20 cellular contexts compared by ENCODE assay signal in genomic region chr17:8143581-8144400, GRCh38. TPM values are rescaled to one million over a fixed set of nuclear protein-coding genes. Genes with fewer than 3 reads are reported as not detected.
DNase-seq lines count a peak whose midpoint lies in the region; ATAC-seq and TF ChIP-seq lines count a peak whose summit lies in the region.
"Had no signal": no experiment of that assay in that cellular context is flagged by ENCODE, and none has a peak within 500 bp of the region (broad histone marks: within the 10 kb centered on the region; RNA-seq: fewer than 3 reads in every experiment).

No MANE protein-coding gene starts in this region.

- DNase-seq in right atrium auricular region (ENCODE audit: low spot score) (no peak), left ventricle myocardium superior (no peak), coronary artery (ENCODE audit: low spot score) (no peak), type B pancreatic cell (ENCODE audit: extremely low spot score, unreplicated experiment) (peak; percentile 64), globus pallidus (ENCODE audit: low spot score) (no peak)
- peak in 6 of 10 donors; percentile 14 to 55 (median 27) for DNase-seq in naive thymus-derived CD8-positive, alpha-beta T cell
- DNase-seq: activated CD4-positive, alpha-beta T cell treated with anti-CD3 and anti-CD28 coated beads for 48 hours; activated naive CD4-positive, alpha-beta T cell treated with anti-CD3 and anti-CD28 coated beads for 36 hours; cortex of kidney; DND-41; GM23248; MM.1S; NCI-H2029; SW 1271 had no signal

- ATAC-seq in left ventricle myocardium superior (no peak), HG02588 (IDR thresholded peaks at IDR 0.05; ENCODE audit: unreplicated experiment) (no peak), HG03469 (IDR thresholded peaks at IDR 0.05; ENCODE audit: unreplicated experiment) (no peak)
- peak in 1 of 2 donors; percentile 2 for ATAC-seq in naive thymus-derived CD8-positive, alpha-beta T cell

- H3K9me3 ChIP-seq in right atrium auricular region: no peaks in the 10 kb centered on the region

- no peak for TF ChIP-seq CTCF in right atrium auricular region (IDR thresholded peaks at IDR 0.05)
- TF ChIP-seq CTCF in coronary artery (IDR thresholded peaks at IDR 0.05): no peak
- no peak for TF ChIP-seq CTCF in type B pancreatic cell (conservative IDR thresholded peaks at IDR 0.05)

- no peaks in the 10 kb centered on the region for H3K9me3 Mint-ChIP-seq in naive thymus-derived CD8-positive, alpha-beta T cell
- H3K9me3 Mint-ChIP-seq in type B pancreatic cell: no peaks in the 10 kb centered on the region
- H3K9me3 Mint-ChIP-seq: activated naive CD4-positive, alpha-beta T cell treated with anti-CD3 and anti-CD28 coated beads for 36 hours had no signal

- H3K4me3 ChIP-seq in right atrium auricular region (no peak overlapping the region), coronary artery (no peak overlapping the region)
- H3K4me3 ChIP-seq: GM23248 had no signal

- intact Hi-C loops in left ventricle myocardium superior (cut with micrococcal nuclease): no loop called here

- peaks cover 0 to 85% (median 34%) of the 10 kb centered on the region in 3 donors for H3K36me3 Mint-ChIP-seq in naive thymus-derived CD8-positive, alpha-beta T cell
- H3K36me3 Mint-ChIP-seq in type B pancreatic cell: no peaks in the 10 kb centered on the region

- H3K27ac ChIP-seq in right atrium auricular region (peak overlapping the region; percentile 12 to 40), coronary artery (peak overlapping the region; percentile 41 to 96)
- H3K27ac ChIP-seq: GM23248 had no signal

- H3K36me3 ChIP-seq in right atrium auricular region: peaks cover 96% of the 10 kb centered on the region

- H3K27me3 ChIP-seq in right atrium auricular region: no peaks in the 10 kb centered on the region

- H3K4me3 Mint-ChIP-seq in naive thymus-derived CD8-positive, alpha-beta T cell: peak overlapping the region in 4 of 10 donors; percentile 9 to 77 (median 48)
- H3K4me3 Mint-ChIP-seq in type B pancreatic cell: no peak overlapping the region
- H3K4me3 Mint-ChIP-seq: activated naive CD4-positive, alpha-beta T cell treated with anti-CD3 and anti-CD28 coated beads for 36 hours had no signal

- peaks cover 0 to 3% (median 0%) of the 10 kb centered on the region in 5 donors for H3K27me3 Mint-ChIP-seq in naive thymus-derived CD8-positive, alpha-beta T cell
- H3K27me3 Mint-ChIP-seq in type B pancreatic cell: no peaks in the 10 kb centered on the region

- peaks cover 0 to 37% (median 19%) of the 10 kb centered on the region in 4 donors for H3K4me1 Mint-ChIP-seq in naive thymus-derived CD8-positive, alpha-beta T cell
- no peaks in the 10 kb centered on the region for H3K4me1 Mint-ChIP-seq in type B pancreatic cell (ENCODE audit: unreplicated experiment)

- POLR2A ChIA-PET in naive thymus-derived CD8-positive, alpha-beta T cell (lab: Charles Lee): interaction anchor here (1.1 to 41.9 kb wide), 6 partner anchors 9 to 38 kb away, joined by 4 to 1171 read pairs (median 5); partner anchors contain the start of genes BORCS6, HES7, PER1 and TMEM107

- peaks cover 0 to 56% of the 10 kb centered on the region in 2 donors for H3K4me1 ChIP-seq in right atrium auricular region

- peak overlapping the region in 5 of 10 donors; percentile 12 to 92 (median 40) for H3K27ac Mint-ChIP-seq in naive thymus-derived CD8-positive, alpha-beta T cell
- no peak overlapping the region for H3K27ac Mint-ChIP-seq in type B pancreatic cell
- H3K27ac Mint-ChIP-seq: activated naive CD4-positive, alpha-beta T cell treated with anti-CD3 and anti-CD28 coated beads for 36 hours had no signal

RNA-seq across cellular contexts. Expression of gene PER1, which starts 8.4 kb away (rescaled TPM):
- total RNA-seq in right atrium auricular region: 10 to 100 TPM; 59.4 to 75.0 TPM
- total RNA-seq in left ventricle myocardium superior: 126 TPM
- total RNA-seq in naive thymus-derived CD8-positive, alpha-beta T cell: 100 to 1,000 TPM; 148 to 153 TPM
- polyA plus RNA-seq in naive thymus-derived CD8-positive, alpha-beta T cell: 10 to 100 TPM in 2 of 3 donors, 1 to 10 TPM in 1; 6.1 to 11.4 (median 10.7) TPM
- 31.0 and 33.2 TPM in 2 replicates for total RNA-seq in type B pancreatic cell (ENCODE audit: low replicate concordance)

RNA-seq across cellular contexts. Expression of gene VAMP2, which starts 19.0 kb away (rescaled TPM):
- total RNA-seq in right atrium auricular region (10 to 100 TPM; 27.4 to 39.7 TPM), left ventricle myocardium superior (62.3 TPM), type B pancreatic cell (ENCODE audit: low replicate concordance) (44.7 and 46.3 TPM in 2 replicates)
- total RNA-seq in naive thymus-derived CD8-positive, alpha-beta T cell: 100 to 1,000 TPM; 219 to 238 TPM
- polyA plus RNA-seq in naive thymus-derived CD8-positive, alpha-beta T cell: 10 to 100 TPM; 50.4 to 84.2 (median 64.4) TPM

RNA-seq across cellular contexts. Expression of gene HES7, which starts 19.9 kb away (rescaled TPM):
- total RNA-seq in right atrium auricular region (not detected), left ventricle myocardium superior (not detected), type B pancreatic cell (ENCODE audit: low replicate concordance) (0.46 TPM in 1 of 2 replicates, not detected in the other)
- total RNA-seq in naive thymus-derived CD8-positive, alpha-beta T cell: under 1 TPM in 1 of 2 experiments, not detected in 1; 0.30 TPM
- polyA plus RNA-seq in naive thymus-derived CD8-positive, alpha-beta T cell: not detected
- total RNA-seq: GM23248, lower leg skin, urinary bladder had no signal
- polyA plus RNA-seq: GM23248 had no signal

RNA-seq across cellular contexts. Expression of gene ALOXE3, which starts 25.5 kb away (rescaled TPM):
- under 1 TPM in 1 of 2 donors, not detected in 1; 0.20 TPM for total RNA-seq in right atrium auricular region
- not detected for total RNA-seq in left ventricle myocardium superior
- under 1 TPM; 0.18 to 0.52 TPM for total RNA-seq in naive thymus-derived CD8-positive, alpha-beta T cell
- polyA plus RNA-seq in naive thymus-derived CD8-positive, alpha-beta T cell: under 1 TPM in 1 of 3 donors, not detected in 2; 0.13 TPM
- total RNA-seq in type B pancreatic cell (ENCODE audit: low replicate concordance): 0.14 TPM in 1 of 2 replicates, not detected in the other
- total RNA-seq: activated naive CD4-positive, alpha-beta T cell treated with anti-CD3 and anti-CD28 coated beads for 36 hours; NCI-H460; posterior vena cava; urinary bladder had no signal
- polyA plus RNA-seq: urinary bladder had no signal

RNA-seq across cellular contexts. Expression of gene TMEM107, which starts 32.4 kb away (rescaled TPM):
- total RNA-seq in right atrium auricular region (10 to 100 TPM in 1 of 2 donors, 1 to 10 TPM in 1; 7.3 to 11.0 TPM), left ventricle myocardium superior (5.2 TPM), type B pancreatic cell (ENCODE audit: low replicate concordance) (19.1 and 22.1 TPM in 2 replicates)
- total RNA-seq in naive thymus-derived CD8-positive, alpha-beta T cell: 10 to 100 TPM; 17.2 to 19.4 TPM
- polyA plus RNA-seq in naive thymus-derived CD8-positive, alpha-beta T cell: 10 to 100 TPM; 36.4 to 55.3 (median 41.9) TPM

Comparison
In these comparisons a context has a peak if more than half of its experiments do, and no peak if none do; other contexts are left out.
1. DNase-seq: peak in naive thymus-derived CD8-positive, alpha-beta T cell (6 of 10) and type B pancreatic cell (single experiment); none in right atrium auricular region (single experiment), left ventricle myocardium superior (single experiment), coronary artery (single experiment) and globus pallidus (single experiment).